In genomic region chr13:91722267-91722884, GRCh38 we compare ENCODE assay signal across 1 cellular context.
TF ChIP-seq lines count a peak whose summit lies in the region.

No MANE protein-coding gene starts in this region.

TF ChIP-seq in K562, 482 proteins besides CTCF, POLR2A, EP300 and RAD21 (continued from another document):
- TF ChIP-seq, protein P1, sequence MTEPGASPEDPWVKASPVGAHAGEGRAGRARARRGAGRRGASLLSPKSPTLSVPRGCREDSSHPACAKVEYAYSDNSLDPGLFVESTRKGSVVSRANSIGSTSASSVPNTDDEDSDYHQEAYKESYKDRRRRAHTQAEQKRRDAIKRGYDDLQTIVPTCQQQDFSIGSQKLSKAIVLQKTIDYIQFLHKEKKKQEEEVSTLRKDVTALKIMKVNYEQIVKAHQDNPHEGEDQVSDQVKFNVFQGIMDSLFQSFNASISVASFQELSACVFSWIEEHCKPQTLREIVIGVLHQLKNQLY (CRISPR knock-in tag; conservative IDR thresholded peaks at IDR 0.05) = 0 out of 4 replicates have a peak, but pooled peaks of 1 of the 2 experiments have one; percentile 8
- TF ChIP-seq SRSF3 (IDR thresholded peaks at IDR 0.05; ENCODE audit: insufficient read depth, low read length) = no peak
- TF ChIP-seq MEF2A (IDR thresholded peaks at IDR 0.05; ENCODE audit: control insufficient read depth, low read depth, low read length) = peak; percentile 19; the same call in 1 of the 2 replicates
- peak; percentile 25; the same call in 1 of the 2 replicates for TF ChIP-seq ZNF507 (tag; conservative IDR thresholded peaks at IDR 0.05)
- no peak for TF ChIP-seq KDM4B (IDR thresholded peaks at IDR 0.05; ENCODE audit: borderline replicate concordance in 2 of 2, low read depth in 1 of 2)
- TF ChIP-seq RBM17 (IDR thresholded peaks at IDR 0.05; ENCODE audit: borderline replicate concordance, low read depth, low read length) = no peak
- peak; percentile 39; the same call in 1 of the 2 replicates for TF ChIP-seq ZFP30 (CRISPR knock-in tag; IDR thresholded peaks at IDR 0.05; ENCODE audit: borderline replicate concordance)
- TF ChIP-seq CAMTA2 (CRISPR knock-in tag; conservative IDR thresholded peaks at IDR 0.05) = 0 out of 2 replicates have a peak, but pooled peaks have one; percentile 25
- TF ChIP-seq ZBTB12 (CRISPR knock-in tag; IDR thresholded peaks at IDR 0.05) = 0 out of 2 replicates have a peak, but pooled peaks have one; percentile 7
- TF ChIP-seq NFXL1 (CRISPR knock-in tag; IDR thresholded peaks at IDR 0.05) = peak; percentile 9; the same call in 1 of the 2 replicates
- no peak for TF ChIP-seq ZNF311 (CRISPR knock-in tag; IDR thresholded peaks at IDR 0.05)
- TF ChIP-seq ZNF57 (CRISPR knock-in tag; IDR thresholded peaks at IDR 0.05) = 0 out of 2 replicates have a peak, but pooled peaks have one; percentile 15
- TF ChIP-seq RBM22 (IDR thresholded peaks at IDR 0.05; ENCODE audit: low read depth, low read length, poor library complexity, severe bottlenecking) = no peak
- no peak for TF ChIP-seq BRD9 (IDR thresholded peaks at IDR 0.05; ENCODE audit: low read depth, partially characterized antibody)
- 0 out of 2 replicates have a peak, but pooled peaks have one; percentile 9 for TF ChIP-seq NR2F6 (CRISPR knock-in tag; IDR thresholded peaks at IDR 0.05)
- TF ChIP-seq CXXC5 (CRISPR knock-in tag; IDR thresholded peaks at IDR 0.05) = peak; percentile 41; the same call in 1 of the 2 replicates
- TF ChIP-seq SRSF9 (IDR thresholded peaks at IDR 0.05; ENCODE audit: borderline replicate concordance, low read depth, low read length) = no peak
- TF ChIP-seq ZNF354B (CRISPR knock-in tag; IDR thresholded peaks at IDR 0.05) = no peak
- TF ChIP-seq ZNF23 (CRISPR knock-in tag; IDR thresholded peaks at IDR 0.05) = no peak
- peak; percentile 71 for TF ChIP-seq DACH1 (IDR thresholded peaks at IDR 0.05; ENCODE audit: partially characterized antibody)
- TF ChIP-seq ZNF212 (CRISPR knock-in tag; IDR thresholded peaks at IDR 0.05) = 0 out of 2 replicates have a peak, but pooled peaks have one; percentile 11
- TF ChIP-seq ZBTB17 (CRISPR knock-in tag; IDR thresholded peaks at IDR 0.05) = 0 out of 2 replicates have a peak, but pooled peaks have one; percentile 36
- 0 out of 2 replicates have a peak, but pooled peaks have one; percentile 13 for TF ChIP-seq TARDBP (IDR thresholded peaks at IDR 0.05)
- peak; percentile 63; the same call in 1 of the 2 replicates for TF ChIP-seq ZNF444 (CRISPR knock-in tag; IDR thresholded peaks at IDR 0.05)
- TF ChIP-seq, protein P2, sequence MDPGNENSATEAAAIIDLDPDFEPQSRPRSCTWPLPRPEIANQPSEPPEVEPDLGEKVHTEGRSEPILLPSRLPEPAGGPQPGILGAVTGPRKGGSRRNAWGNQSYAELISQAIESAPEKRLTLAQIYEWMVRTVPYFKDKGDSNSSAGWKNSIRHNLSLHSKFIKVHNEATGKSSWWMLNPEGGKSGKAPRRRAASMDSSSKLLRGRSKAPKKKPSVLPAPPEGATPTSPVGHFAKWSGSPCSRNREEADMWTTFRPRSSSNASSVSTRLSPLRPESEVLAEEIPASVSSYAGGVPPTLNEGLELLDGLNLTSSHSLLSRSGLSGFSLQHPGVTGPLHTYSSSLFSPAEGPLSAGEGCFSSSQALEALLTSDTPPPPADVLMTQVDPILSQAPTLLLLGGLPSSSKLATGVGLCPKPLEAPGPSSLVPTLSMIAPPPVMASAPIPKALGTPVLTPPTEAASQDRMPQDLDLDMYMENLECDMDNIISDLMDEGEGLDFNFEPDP (CRISPR knock-in tag; IDR thresholded peaks at IDR 0.05) = no peak; the same call in 1 of the 2 replicates
- TF ChIP-seq STAT5B (CRISPR knock-in tag; IDR thresholded peaks at IDR 0.05) = no peak
- TF ChIP-seq GABPB1 (CRISPR knock-in tag; IDR thresholded peaks at IDR 0.05) = no peak
- no peak for TF ChIP-seq GABPB2 (CRISPR knock-in tag; conservative IDR thresholded peaks at IDR 0.05)
- no peak for TF ChIP-seq ARID4B (CRISPR knock-in tag; IDR thresholded peaks at IDR 0.05)
- TF ChIP-seq ZBTB34 (CRISPR knock-in tag; IDR thresholded peaks at IDR 0.05) = peak; percentile 20; the same call in 1 of the 2 replicates
- TF ChIP-seq ZNF449 (CRISPR knock-in tag; IDR thresholded peaks at IDR 0.05) = 0 out of 2 replicates have a peak, but pooled peaks have one; percentile 72
- TF ChIP-seq, protein P3, sequence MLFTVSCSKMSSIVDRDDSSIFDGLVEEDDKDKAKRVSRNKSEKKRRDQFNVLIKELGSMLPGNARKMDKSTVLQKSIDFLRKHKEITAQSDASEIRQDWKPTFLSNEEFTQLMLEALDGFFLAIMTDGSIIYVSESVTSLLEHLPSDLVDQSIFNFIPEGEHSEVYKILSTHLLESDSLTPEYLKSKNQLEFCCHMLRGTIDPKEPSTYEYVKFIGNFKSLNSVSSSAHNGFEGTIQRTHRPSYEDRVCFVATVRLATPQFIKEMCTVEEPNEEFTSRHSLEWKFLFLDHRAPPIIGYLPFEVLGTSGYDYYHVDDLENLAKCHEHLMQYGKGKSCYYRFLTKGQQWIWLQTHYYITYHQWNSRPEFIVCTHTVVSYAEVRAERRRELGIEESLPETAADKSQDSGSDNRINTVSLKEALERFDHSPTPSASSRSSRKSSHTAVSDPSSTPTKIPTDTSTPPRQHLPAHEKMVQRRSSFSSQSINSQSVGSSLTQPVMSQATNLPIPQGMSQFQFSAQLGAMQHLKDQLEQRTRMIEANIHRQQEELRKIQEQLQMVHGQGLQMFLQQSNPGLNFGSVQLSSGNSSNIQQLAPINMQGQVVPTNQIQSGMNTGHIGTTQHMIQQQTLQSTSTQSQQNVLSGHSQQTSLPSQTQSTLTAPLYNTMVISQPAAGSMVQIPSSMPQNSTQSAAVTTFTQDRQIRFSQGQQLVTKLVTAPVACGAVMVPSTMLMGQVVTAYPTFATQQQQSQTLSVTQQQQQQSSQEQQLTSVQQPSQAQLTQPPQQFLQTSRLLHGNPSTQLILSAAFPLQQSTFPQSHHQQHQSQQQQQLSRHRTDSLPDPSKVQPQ (CRISPR knock-in tag; IDR thresholded peaks at IDR 0.05; ENCODE audit: borderline replicate concordance) = 0 out of 2 replicates have a peak, but pooled peaks have one; percentile 25
- TF ChIP-seq, protein P4, sequence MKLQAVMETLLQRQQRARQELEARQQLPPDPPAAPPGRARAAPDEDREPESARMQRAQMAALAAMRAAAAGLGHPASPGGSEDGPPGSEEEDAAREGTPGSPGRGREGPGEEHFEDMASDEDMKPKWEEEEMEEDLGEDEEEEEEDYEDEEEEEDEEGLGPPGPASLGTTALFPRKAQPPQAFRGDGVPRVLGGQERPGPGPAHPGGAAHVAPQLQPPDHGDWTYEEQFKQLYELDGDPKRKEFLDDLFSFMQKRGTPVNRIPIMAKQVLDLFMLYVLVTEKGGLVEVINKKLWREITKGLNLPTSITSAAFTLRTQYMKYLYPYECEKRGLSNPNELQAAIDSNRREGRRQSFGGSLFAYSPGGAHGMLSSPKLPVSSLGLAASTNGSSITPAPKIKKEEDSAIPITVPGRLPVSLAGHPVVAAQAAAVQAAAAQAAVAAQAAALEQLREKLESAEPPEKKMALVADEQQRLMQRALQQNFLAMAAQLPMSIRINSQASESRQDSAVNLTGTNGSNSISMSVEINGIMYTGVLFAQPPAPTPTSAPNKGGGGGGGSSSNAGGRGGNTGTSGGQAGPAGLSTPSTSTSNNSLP (IDR thresholded peaks at IDR 0.05; ENCODE audit: borderline replicate concordance, low read depth, low read length) = peak; percentile 100
- 0 out of 2 replicates have a peak, but pooled peaks have one; percentile 8 for TF ChIP-seq ZNF165 (CRISPR knock-in tag; IDR thresholded peaks at IDR 0.05; ENCODE audit: borderline replicate concordance)
